In genomic region chr18:55405655-55406373, GRCh38 we compare ENCODE assay signal across 8 cellular contexts.
DNase-seq lines count a peak whose midpoint lies in the region; ATAC-seq, FAIRE-seq and TF ChIP-seq lines count a peak whose summit lies in the region.

No MANE protein-coding gene starts in this region.

- TF ChIP-seq POLR2A in esophagus muscularis mucosa (IDR thresholded peaks at IDR 0.05; ENCODE audit: low read depth), result no peak
- no peak for TF ChIP-seq POLR2A in GM12891 (IDR thresholded peaks at IDR 0.05; ENCODE audit: low read depth, low read length)

- H3K9me3 ChIP-seq in esophagus muscularis mucosa, result no peaks in the 10 kb centered on the region
- no peaks in the 10 kb centered on the region for H3K9me3 ChIP-seq in neural progenitor cell (ENCODE audit: low read depth)

- H3K27me3 Mint-ChIP-seq in neural progenitor cell (ENCODE audit: insufficient read depth, low read depth), result peaks cover 5% of the 10 kb centered on the region

- peaks cover 62% of the 10 kb centered on the region for H3K4me1 Mint-ChIP-seq in neural progenitor cell

- intact Hi-C loops in esophagus muscularis mucosa (cut with DNase I), result loop anchor here (5.0 to 10.0 kb wide), 2 partner anchors 81 to 181 kb away; partner anchors contain the start of gene TCF4

- no peak overlapping the region for H3K4me3 Mint-ChIP-seq in neural progenitor cell

- WGBS in esophagus muscularis mucosa, result 35% methylated on average over 6 of the region's 6 CpGs

- DNase-seq in AG09319 (ENCODE audit: extremely low read depth, low read depth) (peak; percentile 87), KBM-7 (peak; percentile 14), SHP77 treated with DMSO at 0.1 percent for 48 hours (lab: John Stamatoyannopoulos, UW) (peak; percentile 88), esophagus muscularis mucosa (ENCODE audit: extremely low spot score) (no peak), neural progenitor cell (ENCODE audit: low spot score) (peak; percentile 12), SKM-1 (lab: John Stamatoyannopoulos, UW; ENCODE audit: unreplicated experiment) (no peak), GM12891 (ENCODE audit: insufficient read length, low spot score) (no peak)

- peaks cover 99% of the 10 kb centered on the region for H4K20me1 ChIP-seq in neural progenitor cell (ENCODE audit: low read depth)

- FAIRE-seq in GM12891 (lab: Jason Lieb, UNC), result no peak

- TF ChIP-seq CTCF in AG09319 (IDR thresholded peaks at IDR 0.05; ENCODE audit: low read depth, low read length), result peak; percentile 15
- TF ChIP-seq CTCF in esophagus muscularis mucosa (IDR thresholded peaks at IDR 0.05), result no peak
- no peak for TF ChIP-seq CTCF in neural progenitor cell (IDR thresholded peaks at IDR 0.05)

- ATAC-seq in HG03439 (IDR thresholded peaks at IDR 0.05; ENCODE audit: unreplicated experiment), result no peak

- peaks cover 4% of the 10 kb centered on the region for H3F3A ChIP-seq in neural progenitor cell (ENCODE audit: low read depth)

- peak overlapping the region; percentile 40 to 78 (median 66) for H3K27ac ChIP-seq in esophagus muscularis mucosa (replicated peaks in 1 of 4)
- peak overlapping the region; percentile 11 for H3K27ac ChIP-seq in neural progenitor cell

- H3K4me3 ChIP-seq in esophagus muscularis mucosa (no peak overlapping the region), neural progenitor cell (no peak overlapping the region)

- in situ Hi-C loops in KBM-7 (cut with MboI; ENCODE audit: low pct_unique_long_range_greater_than_20kb, low sequenced_read_pairs), result loop anchor here (25.0 kb wide), 1 partner anchor 381 kb away; no protein-coding TSS in a partner anchor

- peaks cover 6% of the 10 kb centered on the region for H3K36me3 Mint-ChIP-seq in neural progenitor cell

- TF ChIP-seq EP300 in esophagus muscularis mucosa (IDR thresholded peaks at IDR 0.05), result no peak

- H3K4me1 ChIP-seq in esophagus muscularis mucosa (peaks cover 15 to 42% (median 39%) of the 10 kb centered on the region in 4 donors), neural progenitor cell (peaks cover 71% of the 10 kb centered on the region)

- H3K36me3 ChIP-seq in esophagus muscularis mucosa (no peaks in the 10 kb centered on the region), neural progenitor cell (no peaks in the 10 kb centered on the region)

- peaks cover 98% of the 10 kb centered on the region for H3K79me2 ChIP-seq in neural progenitor cell (ENCODE audit: low read depth)

- no peak overlapping the region for H3K27ac Mint-ChIP-seq in neural progenitor cell

- no peak overlapping the region for H3K9ac ChIP-seq in neural progenitor cell

- no peak overlapping the region for H3K4me2 ChIP-seq in neural progenitor cell

- H2AFZ ChIP-seq in neural progenitor cell (replicated peaks), result no peak overlapping the region

- H3K9me3 Mint-ChIP-seq in neural progenitor cell, result no peaks in the 10 kb centered on the region

- H3K27me3 ChIP-seq in esophagus muscularis mucosa (no peaks in the 10 kb centered on the region), neural progenitor cell (no peaks in the 10 kb centered on the region)

TF ChIP-seq in GM12891, 5 proteins besides CTCF, POLR2A, EP300 and RAD21:
- TF ChIP-seq PAX5 (IDR thresholded peaks at IDR 0.05; ENCODE audit: insufficient read depth, low read length, severe bottlenecking) (no peak), POU2F2 (IDR thresholded peaks at IDR 0.05; ENCODE audit: low read depth, low read length) (no peak), POLR2AphosphoS5 (IDR thresholded peaks at IDR 0.05; ENCODE audit: low read depth, low read length) (no peak), TAF1 (IDR thresholded peaks at IDR 0.05; ENCODE audit: low read depth, low read length) (no peak), SPI1 (IDR thresholded peaks at IDR 0.05; ENCODE audit: low read depth, low read length) (no peak)

Comparison
In these comparisons a context has a peak if more than half of its experiments do, and no peak if none do; other contexts are left out.
1. DNase-seq: peak in AG09319 (single experiment), KBM-7 (single experiment), SHP77 treated with DMSO at 0.1 percent for 48 hours (single experiment) and neural progenitor cell (single experiment); none in esophagus muscularis mucosa (single experiment), SKM-1 (single experiment) and GM12891 (single experiment).